8 cellular contexts compared by ENCODE assay signal in the genomic region with DNA sequence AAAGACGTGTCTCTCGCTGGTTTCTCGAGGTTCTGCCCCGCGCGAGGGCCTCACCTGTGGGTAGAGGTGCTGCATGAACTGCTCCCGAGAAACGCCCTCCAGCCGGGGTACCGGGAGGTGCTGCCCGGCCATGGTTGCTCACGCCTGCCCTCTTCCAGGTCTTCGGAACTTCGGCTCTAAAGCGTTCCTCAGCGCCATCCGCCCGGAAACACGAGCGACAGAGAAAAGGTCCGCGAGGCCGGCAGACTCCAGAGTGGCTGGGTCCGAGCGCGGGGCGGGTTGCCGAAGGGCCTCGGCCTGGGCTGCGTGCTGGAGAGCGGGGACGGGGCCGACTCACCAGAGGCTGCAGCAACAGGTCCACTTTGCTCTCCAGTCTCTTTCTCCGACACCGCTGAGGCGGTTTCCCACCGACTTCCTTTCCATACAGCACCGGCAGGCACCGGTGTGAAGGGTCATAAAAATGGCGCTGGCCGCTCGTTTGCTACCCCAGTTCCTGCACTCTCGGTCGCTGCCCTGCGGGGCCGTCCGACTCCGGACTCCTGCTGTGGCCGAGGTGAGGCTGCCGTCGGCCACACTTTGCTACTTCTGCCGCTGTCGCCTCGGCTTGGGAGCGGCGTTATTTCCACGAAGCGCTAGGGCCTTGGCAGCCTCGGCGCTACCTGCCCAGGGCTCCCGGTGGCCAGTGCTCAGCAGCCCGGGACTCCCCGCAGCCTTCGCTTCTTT. TPM values are rescaled to one million over a fixed set of nuclear protein-coding genes. Genes with fewer than 3 reads are reported as not detected.
DNase-seq lines count a peak whose midpoint lies in the region; ATAC-seq and TF ChIP-seq lines count a peak whose summit lies in the region.

A gene with protein sequence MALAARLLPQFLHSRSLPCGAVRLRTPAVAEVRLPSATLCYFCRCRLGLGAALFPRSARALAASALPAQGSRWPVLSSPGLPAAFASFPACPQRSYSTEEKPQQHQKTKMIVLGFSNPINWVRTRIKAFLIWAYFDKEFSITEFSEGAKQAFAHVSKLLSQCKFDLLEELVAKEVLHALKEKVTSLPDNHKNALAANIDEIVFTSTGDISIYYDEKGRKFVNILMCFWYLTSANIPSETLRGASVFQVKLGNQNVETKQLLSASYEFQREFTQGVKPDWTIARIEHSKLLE (plus strand): TSS at position 244 of the 723 bp plus-strand sequence. CDS start 217 bp downstream, at position 461.
A gene with protein sequence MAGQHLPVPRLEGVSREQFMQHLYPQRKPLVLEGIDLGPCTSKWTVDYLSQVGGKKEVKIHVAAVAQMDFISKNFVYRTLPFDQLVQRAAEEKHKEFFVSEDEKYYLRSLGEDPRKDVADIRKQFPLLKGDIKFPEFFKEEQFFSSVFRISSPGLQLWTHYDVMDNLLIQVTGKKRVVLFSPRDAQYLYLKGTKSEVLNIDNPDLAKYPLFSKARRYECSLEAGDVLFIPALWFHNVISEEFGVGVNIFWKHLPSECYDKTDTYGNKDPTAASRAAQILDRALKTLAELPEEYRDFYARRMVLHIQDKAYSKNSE (minus strand): TSS at position 153 of the 723 bp plus-strand sequence. CDS start 21 bp downstream, at position 132.

- ATAC-seq in HG02840 (IDR thresholded peaks at IDR 0.05; ENCODE audit: low FRiP score, unreplicated experiment) (peak; percentile 87), T-cell (replicated peaks in 1 of 4) (peak; percentile 90 to 92 (median 90)), heart right ventricle (peak; percentile 95 to 97 (median 96)), upper lobe of right lung (peak; percentile 97)

- H3K27ac Mint-ChIP-seq in T-cell = peak within 1 kb of the TSS; percentile 90 to 95

- no peaks in the 10 kb centered on the region for H3K27me3 Mint-ChIP-seq in T-cell

- WGBS in adrenal gland, 4 donors = 0% methylated on average over 17 to 64 of the region's 64 CpGs
- 0% methylated on average over 64 of the region's 64 CpGs for WGBS in heart right ventricle, 2 donors

- H3K4me1 Mint-ChIP-seq in T-cell = peaks cover 45 to 66% (median 62%) of the 10 kb centered on the region in 3 donors

- peaks cover 23 to 45% of the 10 kb centered on the region in 2 donors for H3K4me1 ChIP-seq in adrenal gland (replicated peaks in 1 of 2)
- H3K4me1 ChIP-seq in heart right ventricle = peaks cover 9 to 48% (median 34%) of the 10 kb centered on the region in 9 donors
- H3K4me1 ChIP-seq in upper lobe of right lung = peaks cover 32% of the 10 kb centered on the region

- peak within 1 kb of the TSS; percentile 97 to 99 (median 98) for H3K4me3 Mint-ChIP-seq in T-cell

- intact Hi-C loops in adrenal gland (cut with DNase I) = no loop called here
- intact Hi-C loops in heart right ventricle (cut with DNase I) = no loop called here
- intact Hi-C loops in posterior vena cava (cut with DNase I) = no loop called here
- intact Hi-C loops in upper lobe of right lung (cut with DNase I) = no loop called here

- TF ChIP-seq CTCF in GM13976 (IDR thresholded peaks at IDR 0.05; ENCODE audit: borderline replicate concordance, control extremely low read depth, extremely low read depth, insufficient read depth, missing control alignments) (no peak), adrenal gland (IDR thresholded peaks at IDR 0.05) (peak in 2 of 6 experiments; percentile 17 to 22), heart right ventricle (IDR thresholded peaks at IDR 0.05) (peak in 7 of 9 donors; percentile 8 to 56 (median 35)), upper lobe of right lung (IDR thresholded peaks at IDR 0.05) (peak; percentile 31)

- H3K27me3 ChIP-seq in adrenal gland (no peaks in the 10 kb centered on the region), heart right ventricle (no peaks in the 10 kb centered on the region), upper lobe of right lung (no peaks in the 10 kb centered on the region)

- H3K4me3 ChIP-seq in adrenal gland (peak within 1 kb of the TSS; percentile 70 to 94 (median 76)), heart right ventricle (peak within 1 kb of the TSS; percentile 70 to 99 (median 96)), upper lobe of right lung (peak within 1 kb of the TSS; percentile 87)

- peak; percentile 63 to 88 for TF ChIP-seq POLR2A in adrenal gland (IDR thresholded peaks at IDR 0.05)

- DNase-seq in GM13976 (ENCODE audit: low spot score) = peak; percentile 90
- DNase-seq in NCI-H1436 (lab: John Stamatoyannopoulos, UW) = peak; percentile 71
- DNase-seq in T-cell = peak; percentile 49 to 84 (median 72)
- DNase-seq in adrenal gland = peak; percentile 79 to 90 (median 84)
- peak; percentile 77 to 82 for DNase-seq in heart right ventricle
- peak; percentile 94 for DNase-seq in posterior vena cava (ENCODE audit: low spot score)
- DNase-seq in upper lobe of right lung = peak; percentile 93

- POLR2A ChIA-PET in T-cell (lab: Charles Lee) = no interaction called here

- CTCF ChIA-PET in T-cell (lab: Charles Lee) = no interaction called here

- peak within 1 kb of the TSS; percentile 55 to 97 (median 89) for H3K27ac ChIP-seq in adrenal gland
- H3K27ac ChIP-seq in heart right ventricle = peak within 1 kb of the TSS; percentile 85 to 98 (median 92)
- H3K27ac ChIP-seq in upper lobe of right lung = peak within 1 kb of the TSS; percentile 98

- H3K9me3 Mint-ChIP-seq in T-cell = no peaks in the 10 kb centered on the region

- H3K36me3 Mint-ChIP-seq in T-cell = peaks cover 12% of the 10 kb centered on the region

- no peaks in the 10 kb centered on the region for H3K9me3 ChIP-seq in adrenal gland (replicated peaks in 1 of 3)
- H3K9me3 ChIP-seq in heart right ventricle = no peaks in the 10 kb centered on the region
- H3K9me3 ChIP-seq in upper lobe of right lung = no peaks in the 10 kb centered on the region

- in situ Hi-C loops in GM13976 (cut with MboI; ENCODE audit: low sequenced_read_pairs, unreplicated experiment) = no loop called here

- peaks cover 0 to 13% of the 10 kb centered on the region in 2 donors for H3K36me3 ChIP-seq in adrenal gland (replicated peaks in 1 of 2)
- peaks cover 0 to 39% (median 10%) of the 10 kb centered on the region in 9 donors for H3K36me3 ChIP-seq in heart right ventricle
- H3K36me3 ChIP-seq in upper lobe of right lung = peaks cover 24% of the 10 kb centered on the region

RNA-seq across cellular contexts. Expression of the first gene that starts in this region (rescaled TPM):
- total RNA-seq in T-cell (10 to 100 TPM; 13.9 to 29.6 (median 14.7) TPM), adrenal gland (10 to 100 TPM; 22.7 to 55.4 (median 30.7) TPM), heart right ventricle (10 to 100 TPM; 19.4 to 31.0 (median 27.0) TPM), posterior vena cava (10 to 100 TPM; 12.3 to 14.1 TPM), upper lobe of right lung (13.1 TPM)
- polyA plus RNA-seq in adrenal gland (10 to 100 TPM in 1 of 3 donors, 1 to 10 TPM in 2; 6.6 to 23.5 (median 6.8) TPM), heart right ventricle (10 to 100 TPM in 1 of 2 donors, 1 to 10 TPM in 1; 3.7 to 23.1 TPM)

RNA-seq across cellular contexts. Expression of the second gene that starts in this region (rescaled TPM):
- total RNA-seq in T-cell (10 to 100 TPM in 2 of 5 donors, 1 to 10 TPM in 3; 7.9 to 13.1 (median 9.4) TPM), adrenal gland (10 to 100 TPM in 3 of 8 donors, 1 to 10 TPM in 5; 4.6 to 15.2 (median 6.8) TPM), heart right ventricle (1 to 10 TPM; 1.9 to 3.5 (median 2.8) TPM), posterior vena cava (1 to 10 TPM; 5.7 to 6.0 TPM), upper lobe of right lung (7.5 TPM)
- polyA plus RNA-seq in adrenal gland (10 to 100 TPM in 1 of 3 donors, 1 to 10 TPM in 2; 6.5 to 10.2 (median 8.7) TPM), heart right ventricle (1 to 10 TPM; 2.4 to 2.5 TPM)

Comparison
In these comparisons a context has a peak if more than half of its experiments do, and no peak if none do; other contexts are left out.
1. Peak in every context shown above with its lines: DNase-seq, ATAC-seq, H3K4me3 ChIP-seq and H3K27ac ChIP-seq.